Comparison of ENCODE assay signal across 8 cellular contexts in the genomic region with DNA sequence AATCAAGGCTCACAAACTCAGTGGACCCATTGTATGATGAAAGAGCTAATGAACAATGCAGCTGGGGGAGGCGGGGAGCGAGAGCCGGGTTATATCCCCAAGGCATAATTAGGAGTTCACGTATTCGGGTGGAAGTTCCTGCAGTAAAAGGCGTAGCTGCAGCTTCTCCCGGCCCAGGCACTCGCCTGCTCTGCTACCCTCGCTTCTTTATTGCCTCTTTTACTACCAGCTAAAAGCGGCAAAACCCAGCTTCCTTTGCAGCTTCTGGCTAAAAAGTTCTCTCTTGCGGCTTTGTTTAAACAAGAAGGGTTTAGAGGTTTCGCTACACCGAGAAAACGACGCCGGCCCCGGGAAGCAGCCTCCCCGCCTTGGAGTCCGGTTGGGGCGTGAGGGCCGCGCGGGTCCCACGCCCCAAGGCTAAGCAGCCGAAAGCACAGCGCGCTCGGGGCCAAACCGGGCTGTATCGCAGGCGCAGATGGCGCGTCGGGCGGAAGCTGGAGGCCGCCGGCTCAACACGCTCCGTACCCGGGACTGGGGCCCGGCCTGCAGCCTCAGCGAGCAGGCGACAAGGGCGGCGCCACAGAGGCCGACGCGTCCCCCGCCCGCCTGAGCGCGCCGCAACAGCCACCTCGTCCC. TPM values are rescaled to one million over a fixed set of nuclear protein-coding genes. Genes with fewer than 3 reads are reported as not detected.
DNase-seq lines count a peak whose midpoint lies in the region; ATAC-seq and TF ChIP-seq lines count a peak whose summit lies in the region.

No MANE protein-coding gene starts in this region.

- peak overlapping the region; percentile 84 to 99 (median 95) for H3K4me3 Mint-ChIP-seq in CD8-positive, alpha-beta memory T cell
- peak overlapping the region; percentile 88 for H3K4me3 Mint-ChIP-seq in activated naive CD4-positive, alpha-beta T cell treated with anti-CD3 and anti-CD28 coated beads, Interleukin-2, amount 10 ng/mL, durations not matched to agents 7 days and 5 days
- peak overlapping the region; percentile 91 for H3K4me3 Mint-ChIP-seq in nephron progenitor cell

- ATAC-seq in GM18909 (IDR thresholded peaks at IDR 0.05; ENCODE audit: poor library complexity, unreplicated experiment) (peak; percentile 72), HG03097 (IDR thresholded peaks at IDR 0.05; ENCODE audit: low FRiP score, unreplicated experiment) (peak; percentile 65)

- peak overlapping the region; percentile 92 for H3K27ac ChIP-seq in CD8-positive, alpha-beta memory T cell (ENCODE audit: low read depth, low read length)

- DNase-seq in CD8-positive, alpha-beta memory T cell, result peak in 1 of 5 donors; percentile 9
- DNase-seq in NCI-H524 (lab: John Stamatoyannopoulos, UW), result peak; percentile 66 to 82
- DNase-seq in activated naive CD4-positive, alpha-beta T cell treated with anti-CD3 and anti-CD28 coated beads, Interleukin-2, amount 10 ng/mL, durations not matched to agents 7 days and 5 days, result no peak
- peak; percentile 90 for DNase-seq in foreskin melanocyte
- DNase-seq in nephron progenitor cell, result no peak
- DNase-seq in HK-2 (ENCODE audit: unreplicated experiment), result no peak

- H3K27ac Mint-ChIP-seq in CD8-positive, alpha-beta memory T cell, result peak overlapping the region; percentile 93 to 99 (median 96)
- H3K27ac Mint-ChIP-seq in activated naive CD4-positive, alpha-beta T cell treated with anti-CD3 and anti-CD28 coated beads, Interleukin-2, amount 10 ng/mL, durations not matched to agents 7 days and 5 days, result peak overlapping the region; percentile 98
- peak overlapping the region; percentile 97 for H3K27ac Mint-ChIP-seq in nephron progenitor cell

- H3K4me1 ChIP-seq in CD8-positive, alpha-beta memory T cell (ENCODE audit: insufficient read depth, low read length), result peaks cover 68% of the 10 kb centered on the region

- CTCF ChIA-PET in CD8-positive, alpha-beta memory T cell (lab: Charles Lee), result interaction anchor here (0.8 to 2.9 kb wide), 10 partner anchors 11 to 89 kb away, joined by 3 to 14 read pairs (median 6); partner anchors contain the start of gene RMND1
- CTCF ChIA-PET in activated naive CD4-positive, alpha-beta T cell treated with anti-CD3 and anti-CD28 coated beads, Interleukin-2, amount 10 ng/mL, durations not matched to agents 7 days and 5 days (lab: Charles Lee), result interaction anchor here (0.8 to 1.3 kb wide), 3 partner anchors 9 to 62 kb away, joined by 3 to 4 read pairs (median 3); partner anchors contain the start of gene RMND1

- peaks cover 0 to 4% of the 10 kb centered on the region in 2 donors for H3K27me3 Mint-ChIP-seq in CD8-positive, alpha-beta memory T cell
- no peaks in the 10 kb centered on the region for H3K27me3 Mint-ChIP-seq in activated naive CD4-positive, alpha-beta T cell treated with anti-CD3 and anti-CD28 coated beads, Interleukin-2, amount 10 ng/mL, durations not matched to agents 7 days and 5 days
- no peaks in the 10 kb centered on the region for H3K27me3 Mint-ChIP-seq in nephron progenitor cell (ENCODE audit: low read depth, poor library complexity)

- H3K4me1 Mint-ChIP-seq in CD8-positive, alpha-beta memory T cell, result peaks cover 55 to 73% (median 73%) of the 10 kb centered on the region in 3 donors
- peaks cover 63% of the 10 kb centered on the region for H3K4me1 Mint-ChIP-seq in activated naive CD4-positive, alpha-beta T cell treated with anti-CD3 and anti-CD28 coated beads, Interleukin-2, amount 10 ng/mL, durations not matched to agents 7 days and 5 days
- peaks cover 34% of the 10 kb centered on the region for H3K4me1 Mint-ChIP-seq in nephron progenitor cell

- POLR2A ChIA-PET in CD8-positive, alpha-beta memory T cell (lab: Charles Lee), result interaction anchor here (0.6 to 3.9 kb wide), 17 partner anchors 8 to 1593 kb away, joined by 3 to 54 read pairs (median 5); partner anchors contain the start of genes FBXO5 and RMND1

- no peaks in the 10 kb centered on the region for H3K36me3 ChIP-seq in CD8-positive, alpha-beta memory T cell (ENCODE audit: insufficient read depth, low read length)

- H3K9me3 ChIP-seq in CD8-positive, alpha-beta memory T cell (ENCODE audit: low read length), result no peaks in the 10 kb centered on the region

- no peaks in the 10 kb centered on the region for H3K27me3 ChIP-seq in CD8-positive, alpha-beta memory T cell (ENCODE audit: insufficient read depth, low read length, poor library complexity, severe bottlenecking)

- TF ChIP-seq CTCF in nephron progenitor cell (IDR thresholded peaks at IDR 0.05), result no peak

- H3K36me3 Mint-ChIP-seq in CD8-positive, alpha-beta memory T cell, result peaks cover 0 to 25% (median 0%) of the 10 kb centered on the region in 3 donors
- peaks cover 26% of the 10 kb centered on the region for H3K36me3 Mint-ChIP-seq in activated naive CD4-positive, alpha-beta T cell treated with anti-CD3 and anti-CD28 coated beads, Interleukin-2, amount 10 ng/mL, durations not matched to agents 7 days and 5 days
- peaks cover 25% of the 10 kb centered on the region for H3K36me3 Mint-ChIP-seq in nephron progenitor cell (ENCODE audit: low read depth)

- H3K4me3 ChIP-seq in CD8-positive, alpha-beta memory T cell (ENCODE audit: low read length), result peak overlapping the region; percentile 94

- H3K9me3 Mint-ChIP-seq in CD8-positive, alpha-beta memory T cell, result peaks cover 0 to 2% (median 0%) of the 10 kb centered on the region in 5 donors
- no peaks in the 10 kb centered on the region for H3K9me3 Mint-ChIP-seq in activated naive CD4-positive, alpha-beta T cell treated with anti-CD3 and anti-CD28 coated beads, Interleukin-2, amount 10 ng/mL, durations not matched to agents 7 days and 5 days
- H3K9me3 Mint-ChIP-seq in nephron progenitor cell, result no peaks in the 10 kb centered on the region

RNA-seq across cellular contexts. Expression of gene ZBTB2, which starts 1.6 kb away (rescaled TPM):
- 10 to 100 TPM; 23.4 to 24.3 TPM for total RNA-seq in CD8-positive, alpha-beta memory T cell
- 24.0 TPM for polyA plus RNA-seq in CD8-positive, alpha-beta memory T cell

Comparison
In these comparisons a context has a peak if more than half of its experiments do, and no peak if none do; other contexts are left out.
1. DNase-seq: peak in NCI-H524 (2 of 2) and foreskin melanocyte (single experiment); none in activated naive CD4-positive, alpha-beta T cell treated with anti-CD3 and anti-CD28 coated beads, Interleukin-2, amount 10 ng/mL, durations not matched to agents 7 days and 5 days (single experiment), nephron progenitor cell (single experiment) and HK-2 (single experiment).
2. Peak in every context shown above with its lines, with median percentiles within 50 percentile points of each other: H3K27ac Mint-ChIP-seq and H3K4me3 Mint-ChIP-seq.